ENCODE assay signal across 22 cellular contexts in genomic region chr3:123805504-123805903, GRCh38.
A peak's percentile ranks its signal among the peaks of the same experiment; 100 is the strongest.
DNase-seq lines count a peak whose midpoint lies in the region; ATAC-seq and TF ChIP-seq lines count a peak whose summit lies in the region.
"Had no signal": no experiment of that assay in that cellular context is flagged by ENCODE, and none has a peak within 500 bp of the region (broad histone marks: within the 10 kb centered on the region; RNA-seq: fewer than 3 reads in every experiment).

No MANE protein-coding gene starts in this region.

- H4K5ac ChIP-seq in IMR-90 (ENCODE audit: low read depth, low read length), result peak overlapping the region; percentile 31

- in situ Hi-C loops in IMR-90 (cut with MboI; ENCODE audit: low sequenced_read_pairs), result no loop called here

- H3K9me3 Mint-ChIP-seq in naive thymus-derived CD8-positive, alpha-beta T cell, result no peaks in the 10 kb centered on the region

- H3K27ac Mint-ChIP-seq in naive thymus-derived CD8-positive, alpha-beta T cell, result no peak overlapping the region
- H3K27ac Mint-ChIP-seq: B cell, CD14-positive monocyte had no signal

- no peak for ATAC-seq in IMR-90 (ENCODE audit: low read depth)
- no peak for ATAC-seq in naive thymus-derived CD8-positive, alpha-beta T cell
- ATAC-seq: Right ventricle myocardium inferior had no signal

- WGBS in IMR-90 (ENCODE audit: extremely low coverage in 2 of 2, insufficient read length in 1 of 2), 2 experiments, result no CpG with 5 or more reads among the region's 2 CpGs

- no peak overlapping the region for H3K4me3 ChIP-seq in IMR-90 (ENCODE audit: insufficient read depth, low read depth, low read length)
- H3K4me3 ChIP-seq: SJSA1 had no signal

- H3K36me3 Mint-ChIP-seq in naive thymus-derived CD8-positive, alpha-beta T cell, result no peaks in the 10 kb centered on the region
- H3K36me3 Mint-ChIP-seq: CD14-positive monocyte had no signal

- peaks cover 46 to 86% of the 10 kb centered on the region in 2 experiments for H3K79me1 ChIP-seq in IMR-90 (ENCODE audit: low read depth in 1 of 2, low read length in 2 of 2)

- H3K4me1 Mint-ChIP-seq in naive thymus-derived CD8-positive, alpha-beta T cell, result no peaks in the 10 kb centered on the region
- H3K4me1 Mint-ChIP-seq: B cell had no signal

- no peak overlapping the region for H3K4me3 Mint-ChIP-seq in naive thymus-derived CD8-positive, alpha-beta T cell
- H3K4me3 Mint-ChIP-seq: B cell, CD14-positive monocyte had no signal

- CTCF ChIA-PET in IMR-90 (lab: Yijun Ruan, JAX), result no interaction called here

- H2AK9ac ChIP-seq in IMR-90 (replicated peaks; ENCODE audit: low read depth, low read length, poor library complexity), result peak overlapping the region; percentile 16

- TF ChIP-seq POLR2A in IMR-90 (IDR thresholded peaks at IDR 0.05; ENCODE audit: low read depth, low read length), result no peak

- H3K27ac ChIP-seq in IMR-90 (ENCODE audit: insufficient read depth, low read length), result peak overlapping the region; percentile 0; the same call in 1 of the 2 replicates
- H3K27ac ChIP-seq: SJSA1 had no signal

- 0 out of 2 replicates have a peak overlapping the region, but pooled peaks have one; percentile 17 for H3K14ac ChIP-seq in IMR-90 (replicated peaks; ENCODE audit: low read depth, low read length)

- H4K91ac ChIP-seq in IMR-90 (ENCODE audit: insufficient read depth, low read depth, low read length), result 0 out of 2 replicates have a peak overlapping the region, but pooled peaks have one; percentile 23

- dilution Hi-C loops in IMR-90 (cut with HindIII; ENCODE audit: low sequenced_read_pairs, unreplicated experiment), result no loop called here

- POLR2A ChIA-PET in IMR-90 (lab: Charles Lee; ENCODE audit: unreplicated experiment), result no interaction called here
- POLR2A ChIA-PET in naive thymus-derived CD8-positive, alpha-beta T cell (lab: Charles Lee), result no interaction called here

- TF ChIP-seq CTCF in IMR-90 (conservative IDR thresholded peaks at IDR 0.05; ENCODE audit: low read depth, low read length), result no peak

- H3K18ac ChIP-seq in IMR-90 (ENCODE audit: low read depth, low read length), result peak overlapping the region; percentile 51; the same call in 1 of the 2 replicates

- peak overlapping the region; percentile 16 for H2BK5ac ChIP-seq in IMR-90 (ENCODE audit: low read depth, low read length, poor library complexity, severe bottlenecking)

- intact Hi-C loops in IMR-90 (cut with micrococcal nuclease), result no loop called here

- BruUV-seq in IMR-90 (replicated peaks; lab: Mats Ljungman, UMichigan), result no TSS peak

- no peak for DNase-seq in IMR-90
- peak; percentile 21 for DNase-seq in MV-4-11 (lab: John Stamatoyannopoulos, UW)
- peak; percentile 30 for DNase-seq in SKM-1 (lab: John Stamatoyannopoulos, UW; ENCODE audit: unreplicated experiment)
- DNase-seq in islet precursor cell, result peak; percentile 11
- DNase-seq in stimulated activated CD4-positive, alpha-beta T cell treated with anti-CD3 and anti-CD28 coated beads, Interleukin-4, amount 100 ng/mL, for 4 hours, result no peak
- DNase-seq in activated T-cell treated with anti-CD3 and anti-CD28 coated beads for 4 hours, result no peak
- DNase-seq in mesenteric fat pad (ENCODE audit: low spot score), result no peak
- DNase-seq in naive thymus-derived CD8-positive, alpha-beta T cell, result no peak
- DNase-seq: DMS53; EL; GF-D8; NCI-H1092; NCI-H1436; NCI-H187 treated with DMSO at 0.1 percent for 48 hours; NCI-H2107; NCI-H510A; NCI-H748 treated with DMSO at 0.1 percent for 48 hours; NK-92 treated with Interleukin-12 subunit alpha and Interleukin-12 subunit beta, amount 100 ng/mL, for 24 hours had no signal

- 0 out of 2 replicates have a peak overlapping the region, but pooled peaks have one; percentile 2 for H2BK20ac ChIP-seq in IMR-90 (ENCODE audit: low read depth, low read length)

- H3K27me3 Mint-ChIP-seq in naive thymus-derived CD8-positive, alpha-beta T cell, result peaks cover 0 to 5% (median 0%) of the 10 kb centered on the region in 5 donors
- H3K27me3 Mint-ChIP-seq: B cell had no signal

- no peak overlapping the region for H3K56ac ChIP-seq in IMR-90 (ENCODE audit: extremely low read depth, insufficient read depth, low read length)

- no peak overlapping the region for H3K4me2 ChIP-seq in IMR-90 (ENCODE audit: low read depth, low read length)

- no peak for TF ChIP-seq RAD21 in IMR-90 (IDR thresholded peaks at IDR 0.05; ENCODE audit: low read length)

- no peaks in the 10 kb centered on the region for H3K27me3 ChIP-seq in IMR-90 (ENCODE audit: control insufficient read depth, insufficient read depth, low read length)
- H3K27me3 ChIP-seq: SJSA1 had no signal

- H3K9me1 ChIP-seq in IMR-90 (ENCODE audit: insufficient read depth, low read length), result peaks cover 30% of the 10 kb centered on the region

- 0 out of 2 replicates have a peak overlapping the region, but pooled peaks have one; percentile 28 for H3K4ac ChIP-seq in IMR-90 (ENCODE audit: low read depth, low read length)

- peaks cover 57% of the 10 kb centered on the region for H3K36me3 ChIP-seq in IMR-90 (ENCODE audit: control insufficient read depth, insufficient read depth, low read length)
- H3K36me3 ChIP-seq: SJSA1 had no signal

- no peak overlapping the region for H3K9ac ChIP-seq in IMR-90 (ENCODE audit: low read depth, low read length)

- no peak overlapping the region for H2AFZ ChIP-seq in IMR-90 (replicated peaks; ENCODE audit: low read length, poor library complexity)

- peak overlapping the region; percentile 54; the same call in 1 of the 2 replicates for H2AK5ac ChIP-seq in IMR-90 (ENCODE audit: low read depth, low read length)

- H4K20me1 ChIP-seq in IMR-90 (ENCODE audit: insufficient read depth, low read length), result no peaks in the 10 kb centered on the region

- H4K8ac ChIP-seq in IMR-90 (ENCODE audit: low read depth in 2 of 2, low read length in 2 of 2), result peak overlapping the region in 1 of 2 experiments; percentile 66; a peak in 2 of 4 replicates

- H3K9me3 ChIP-seq in IMR-90 (ENCODE audit: control insufficient read depth, insufficient read depth, low read length), result no peaks in the 10 kb centered on the region
- H3K9me3 ChIP-seq: SJSA1 had no signal

- peaks cover 22% of the 10 kb centered on the region for H3K4me1 ChIP-seq in IMR-90 (ENCODE audit: control insufficient read depth, insufficient read depth, low read length)

- no peak overlapping the region for H3K23ac ChIP-seq in IMR-90 (ENCODE audit: low read depth, low read length)

- no peak overlapping the region for H2BK15ac ChIP-seq in IMR-90 (ENCODE audit: low read depth, low read length)

- peak overlapping the region; percentile 2; the same call in 1 of the 2 replicates for H2BK120ac ChIP-seq in IMR-90 (ENCODE audit: low read depth, low read length)

TF ChIP-seq in IMR-90, 13 proteins besides CTCF, POLR2A, EP300 and RAD21:
- no peak for TF ChIP-seq MAFK (IDR thresholded peaks at IDR 0.05; ENCODE audit: low read depth, low read length)
- TF ChIP-seq ELK1 (IDR thresholded peaks at IDR 0.05; ENCODE audit: borderline replicate concordance, low read depth, low read length), result no peak
- no peak for TF ChIP-seq CEBPB (IDR thresholded peaks at IDR 0.05; ENCODE audit: low read depth, low read length)
- TF ChIP-seq RCOR1 (IDR thresholded peaks at IDR 0.05; ENCODE audit: insufficient replicate concordance, low read length), result no peak
- TF ChIP-seq FOS (IDR thresholded peaks at IDR 0.05; ENCODE audit: low read depth, low read length), result no peak
- TF ChIP-seq USF2 (IDR thresholded peaks at IDR 0.05; ENCODE audit: low read depth, low read length), result no peak
- TF ChIP-seq RFX5 (IDR thresholded peaks at IDR 0.05; ENCODE audit: low read depth, low read length), result no peak
- TF ChIP-seq CHD1 (IDR thresholded peaks at IDR 0.05; ENCODE audit: low read depth, low read length), result no peak
- no peak for TF ChIP-seq MAZ (IDR thresholded peaks at IDR 0.05; ENCODE audit: borderline replicate concordance, low read depth, low read length)
- no peak for TF ChIP-seq MXI1 (IDR thresholded peaks at IDR 0.05; ENCODE audit: borderline replicate concordance, low read depth, low read length)
- no peak for TF ChIP-seq NFE2L2 (IDR thresholded peaks at IDR 0.05; ENCODE audit: low read depth, low read length)
- TF ChIP-seq SMC3 (IDR thresholded peaks at IDR 0.05; ENCODE audit: low read depth, low read length), result no peak

Comparison
In these comparisons a context has a peak if more than half of its experiments do, and no peak if none do; other contexts are left out.
1. DNase-seq: peak in MV-4-11 (single experiment), SKM-1 (single experiment) and islet precursor cell (single experiment); none in IMR-90 (single experiment), stimulated activated CD4-positive, alpha-beta T cell treated with anti-CD3 and anti-CD28 coated beads, Interleukin-4, amount 100 ng/mL, for 4 hours (0 of 2), activated T-cell treated with anti-CD3 and anti-CD28 coated beads for 4 hours (single experiment), mesenteric fat pad (single experiment) and naive thymus-derived CD8-positive, alpha-beta T cell (0 of 10).